In the genomic region with DNA sequence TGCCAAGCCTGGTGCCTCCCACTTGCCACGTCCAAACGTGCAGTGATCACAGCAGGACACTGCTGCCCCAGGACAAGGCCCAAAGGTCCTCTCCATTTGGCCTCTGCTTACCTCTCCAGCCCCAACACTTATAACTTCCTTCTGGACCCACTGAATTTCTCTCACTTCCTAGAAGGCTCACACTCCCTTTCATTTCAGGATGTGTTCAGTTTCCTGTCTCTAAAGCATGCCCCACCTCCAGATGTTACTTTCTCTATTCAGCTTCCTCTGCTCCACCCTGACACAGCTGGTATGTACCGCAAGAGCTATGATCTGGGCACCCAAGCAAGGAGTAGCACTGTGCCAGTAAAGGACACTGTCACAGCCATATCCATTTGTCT, we compare ENCODE assay signal across 1 cellular context.
TF ChIP-seq lines count a peak whose summit lies in the region.

No MANE protein-coding gene starts in this region.

TF ChIP-seq in K562, 482 proteins besides CTCF, POLR2A, EP300 and RAD21:
- TF ChIP-seq ELF1 (tag; IDR thresholded peaks at IDR 0.05) (0 out of 2 replicates have a peak, but pooled peaks have one; percentile 17), TEAD2 (tag; IDR thresholded peaks at IDR 0.05) (no peak)
